10 cellular contexts compared by ENCODE assay signal in the genomic region with DNA sequence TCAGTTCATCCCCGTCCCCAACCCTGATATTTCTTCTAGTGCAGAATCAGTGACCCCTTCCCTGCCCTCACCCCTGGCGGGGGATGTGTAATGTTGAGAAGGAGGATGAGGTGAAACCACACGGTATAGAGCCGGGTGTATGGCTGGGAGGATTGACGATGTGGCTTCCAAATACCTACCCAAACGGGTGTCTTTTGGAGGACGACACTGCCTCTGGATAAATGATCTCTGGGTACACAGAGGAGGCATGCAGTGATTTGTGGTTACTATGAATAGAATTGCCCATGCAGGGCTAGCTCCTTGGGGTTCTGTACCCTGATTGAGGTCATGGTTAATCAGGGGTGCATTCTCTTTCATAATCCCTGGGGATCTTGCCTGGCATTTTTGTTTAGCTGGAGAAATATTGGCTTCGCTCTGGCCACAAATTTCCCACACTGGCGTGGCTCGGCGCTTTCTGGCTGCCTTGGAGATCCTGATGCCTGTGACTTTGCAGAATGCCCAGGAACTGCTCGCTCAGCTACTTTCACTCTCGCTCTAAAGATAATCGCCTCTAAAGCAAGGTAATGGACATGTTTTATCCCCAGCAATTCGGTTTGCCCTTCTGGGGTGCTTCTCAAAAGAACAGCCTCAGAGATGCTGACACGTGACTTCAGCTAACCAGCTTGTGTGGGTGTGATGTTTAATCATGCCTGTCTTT.
DNase-seq lines count a peak whose midpoint lies in the region; ATAC-seq and FAIRE-seq lines count a peak whose summit lies in the region.
"Had no signal": no experiment of that assay in that cellular context is flagged by ENCODE, and none has a peak within 500 bp of the region (broad histone marks: within the 10 kb centered on the region; RNA-seq: fewer than 3 reads in every experiment).

No MANE protein-coding gene starts in this region.

- peak overlapping the region; percentile 39 for H3K27ac ChIP-seq in caudate nucleus (ENCODE audit: low read depth, low read length)

- no peaks in the 10 kb centered on the region for H3K36me3 ChIP-seq in MG63

- H3K4me3 ChIP-seq in MG63: peak overlapping the region; percentile 44

- no peaks in the 10 kb centered on the region for H3K9me3 ChIP-seq in MG63

- H3K27me3 ChIP-seq in MG63: peaks cover 4% of the 10 kb centered on the region; the same call in 1 of the 2 replicates

- FAIRE-seq in frontal cortex (lab: Jason Lieb, UNC): no peak
- FAIRE-seq: G401.6 had no signal

- no peak for ATAC-seq in GM21723 (IDR thresholded peaks at IDR 0.05; ENCODE audit: unreplicated experiment)

- DNase-seq in Ammon's horn (ENCODE audit: low spot score): peak; percentile 22
- peak; percentile 28 for DNase-seq in MG63
- peak in 15 of 61 donors; percentile 5 to 73 (median 15) for DNase-seq in caudate nucleus (lab: John Stamatoyannopoulos, UW)
- peak; percentile 11 for DNase-seq in midbrain (lab: John Stamatoyannopoulos, UW)
- no peak for DNase-seq in frontal cortex (ENCODE audit: low spot score in 2 of 2)
- DNase-seq in COR-L47 (lab: John Stamatoyannopoulos, UW): no peak
- no peak for DNase-seq in foreskin melanocyte
- DNase-seq: effector CD8-positive, alpha-beta T cell had no signal

Comparison
In these comparisons a context has a peak if more than half of its experiments do, and no peak if none do; other contexts are left out.
1. DNase-seq: peak in Ammon's horn (single experiment), MG63 (single experiment) and midbrain (single experiment); none in frontal cortex (0 of 2), COR-L47 (single experiment) and foreskin melanocyte (single experiment).